10 cellular contexts compared by ENCODE assay signal in genomic region chr22:24810043-24810749, GRCh38.
DNase-seq lines count a peak whose midpoint lies in the region; ATAC-seq lines count a peak whose summit lies in the region.
"Had no signal": no experiment of that assay in that cellular context is flagged by ENCODE, and none has a peak within 500 bp of the region (broad histone marks: within the 10 kb centered on the region; RNA-seq: fewer than 3 reads in every experiment).

No MANE protein-coding gene starts in this region.

- peaks cover 4% of the 10 kb centered on the region for H3K4me1 ChIP-seq in endocrine pancreas (ENCODE audit: control insufficient read depth, insufficient read depth, low read length)

- H3K4me3 ChIP-seq in endocrine pancreas (ENCODE audit: control insufficient read depth, insufficient read depth, low read length): peak overlapping the region; percentile 19

- no peaks in the 10 kb centered on the region for H3K27me3 ChIP-seq in endocrine pancreas (ENCODE audit: control insufficient read depth, insufficient read depth, low read length)

- H3K36me3 ChIP-seq in endocrine pancreas (ENCODE audit: control insufficient read depth, insufficient read depth, low read length): peaks cover 2% of the 10 kb centered on the region

- H3K9me3 ChIP-seq in endocrine pancreas (ENCODE audit: control insufficient read depth, low read length): no peaks in the 10 kb centered on the region

- peak; percentile 40 for DNase-seq in ELF-1 (ENCODE audit: low read depth, low spot score)
- peak; percentile 84 for DNase-seq in NCI-H2227 (lab: John Stamatoyannopoulos, UW; ENCODE audit: unreplicated experiment)
- DNase-seq in pons (ENCODE audit: low spot score): peak; percentile 92
- no peak for DNase-seq in NOMO-1 (lab: John Stamatoyannopoulos, UW; ENCODE audit: unreplicated experiment in 2 of 2)
- no peak for DNase-seq in activated CD8-positive, alpha-beta memory T cell treated with anti-CD3 and anti-CD28 coated beads, Interleukin-2, amount 50 U/mL, for 4 hours
- no peak for DNase-seq in T-helper 1 cell
- DNase-seq: activated effector memory CD4-positive, alpha-beta T cell treated with anti-CD3 and anti-CD28 coated beads, Interleukin-2, amount 50 U/mL, for 16 hours; NCI-H1048 had no signal

- no peak overlapping the region for H3K9ac ChIP-seq in endocrine pancreas (ENCODE audit: control insufficient read depth, insufficient read depth, low read length)

- no peak for ATAC-seq in HG03097 (IDR thresholded peaks at IDR 0.05; ENCODE audit: low FRiP score, unreplicated experiment)

Comparison
In these comparisons a context has a peak if more than half of its experiments do, and no peak if none do; other contexts are left out.
1. DNase-seq: peak in ELF-1 (single experiment), NCI-H2227 (single experiment) and pons (single experiment); none in NOMO-1 (0 of 2), activated CD8-positive, alpha-beta memory T cell treated with anti-CD3 and anti-CD28 coated beads, Interleukin-2, amount 50 U/mL, for 4 hours (single experiment) and T-helper 1 cell (0 of 5).